Comparison of ENCODE assay signal across 1 cellular context in genomic region chr16:31006086-31006385, GRCh38.
TF ChIP-seq lines count a peak whose summit lies in the region.

No MANE protein-coding gene starts in this region.

TF ChIP-seq in H1, 55 proteins besides CTCF, POLR2A, EP300 and RAD21:
- no peak for TF ChIP-seq NRF1 (IDR thresholded peaks at IDR 0.05; ENCODE audit: low read depth, low read length)
- TF ChIP-seq ATF3 (IDR thresholded peaks at IDR 0.05; ENCODE audit: insufficient read depth, low read depth, low read length) = no peak
- TF ChIP-seq SIN3A (conservative IDR thresholded peaks at IDR 0.05 in 1 of 2, IDR thresholded peaks at IDR 0.05 in 1 of 2; ENCODE audit: low read depth in 1 of 2, low read length in 2 of 2) = no peak
- no peak for TF ChIP-seq CHD2 (IDR thresholded peaks at IDR 0.05; ENCODE audit: low read length)
- no peak for TF ChIP-seq CHD7 (IDR thresholded peaks at IDR 0.05; ENCODE audit: insufficient replicate concordance, low read length)
- TF ChIP-seq SAP30 (IDR thresholded peaks at IDR 0.05; ENCODE audit: insufficient read depth, insufficient replicate concordance, low read length) = no peak
- TF ChIP-seq EZH2 (IDR thresholded peaks at IDR 0.05; ENCODE audit: low read depth, low read length, severe bottlenecking) = no peak
- TF ChIP-seq TBP (IDR thresholded peaks at IDR 0.05; ENCODE audit: low read depth, low read length) = no peak
- TF ChIP-seq YY1 (IDR thresholded peaks at IDR 0.05; ENCODE audit: low read depth, low read length) = no peak
- no peak for TF ChIP-seq TAF1 (IDR thresholded peaks at IDR 0.05; ENCODE audit: low read depth, low read length)
- no peak for TF ChIP-seq CTBP2 (IDR thresholded peaks at IDR 0.05; ENCODE audit: borderline replicate concordance, insufficient read depth, insufficient read length, low read length)
- TF ChIP-seq ASH2L (IDR thresholded peaks at IDR 0.05; ENCODE audit: low read length) = no peak
- TF ChIP-seq E2F6 (IDR thresholded peaks at IDR 0.05) = no peak
- TF ChIP-seq TAF7 (optimal IDR thresholded peaks at IDR 0.05; ENCODE audit: borderline replicate concordance, low read depth, low read length) = no peak
- no peak for TF ChIP-seq SUZ12 (IDR thresholded peaks at IDR 0.05; ENCODE audit: low read length)
- no peak for TF ChIP-seq KDM1A (IDR thresholded peaks at IDR 0.05; ENCODE audit: borderline replicate concordance, low read length)
- TF ChIP-seq BCL11A (IDR thresholded peaks at IDR 0.05; ENCODE audit: low read depth in 2 of 2, low read length in 2 of 2) = no peak
- no peak for TF ChIP-seq RBBP5 (IDR thresholded peaks at IDR 0.05; ENCODE audit: borderline replicate concordance, low read depth, low read length)
- TF ChIP-seq TCF12 (IDR thresholded peaks at IDR 0.05; ENCODE audit: low read depth, low read length) = no peak
